39 cellular contexts compared by ENCODE assay signal in the genomic region with DNA sequence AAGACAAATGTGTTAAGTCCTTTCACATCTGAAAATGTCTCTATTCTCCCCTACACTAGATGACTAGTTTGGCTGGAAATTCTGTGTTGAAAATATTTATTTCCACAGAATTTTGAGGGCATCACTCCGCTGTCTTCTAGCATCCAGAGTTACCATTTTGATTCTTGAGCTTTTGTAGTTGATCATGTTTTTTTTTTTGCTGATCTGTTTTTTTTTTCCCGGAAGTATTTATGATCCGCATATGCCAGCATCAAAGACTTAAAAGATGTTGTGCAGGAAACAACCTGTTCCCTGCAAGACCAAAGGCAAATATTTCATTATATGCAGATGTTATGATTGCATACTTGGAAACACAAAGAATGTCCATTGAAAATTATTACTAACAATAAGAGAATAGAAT. TPM values are rescaled to one million over a fixed set of nuclear protein-coding genes. Genes with fewer than 3 reads are reported as not detected.
"Had no signal": no experiment of that assay in that cellular context is flagged by ENCODE, and none has a peak within 500 bp of the region (broad histone marks: within the 10 kb centered on the region; RNA-seq: fewer than 3 reads in every experiment).

No MANE protein-coding gene starts in this region.

- H3K36me3 ChIP-seq: adrenal gland, ascending aorta, brain microvascular endothelial cell, breast epithelium, cardiac muscle cell had no signal

- FAIRE-seq: astrocyte, bronchial epithelial cell had no signal

- DNase-seq: activated effector memory CD4-positive, alpha-beta T cell treated with anti-CD3 and anti-CD28 coated beads, Interleukin-2, amount 50 U/mL, for 16 hours; activated effector memory CD4-positive, alpha-beta T cell treated with Interleukin-2 at 50 U/mL for 16 hours; activated gamma-delta T cell; activated gamma-delta T cell treated with Interleukin-2 at 50 U/mL for 16 hours; activated naive CD4-positive, alpha-beta T cell; activated naive CD4-positive, alpha-beta T cell treated with anti-CD3 and anti-CD28 coated beads for 36 hours; activated naive CD4-positive, alpha-beta T cell treated with anti-CD3 and anti-CD28 coated beads, Interleukin-2, amount 10 ng/mL, durations not matched to agents 7 days and 5 days; activated naive CD4-positive, alpha-beta T cell treated with anti-CD3 and anti-CD28 coated beads, Interleukin-2, amount 50 U/mL, for 16 hours; activated naive CD4-positive, alpha-beta T cell treated with Interleukin-2 at 50 U/mL for 16 hours; activated naive CD8-positive, alpha-beta T cell treated with anti-CD3 and anti-CD28 coated beads for 36 hours; activated naive CD8-positive, alpha-beta T cell treated with anti-CD3 and anti-CD28 coated beads, Interleukin-2, amount 10 ng/mL, durations not matched to agents 7 days and 5 days; activated naive CD8-positive, alpha-beta T cell treated with anti-CD3 and anti-CD28 coated beads, Interleukin-2, amount 50 U/mL, for 24 hours; activated T-cell treated with anti-CD3 and anti-CD28 coated beads, Interleukin-2, amount 50 U/mL, for 24 hours; activated T-cell treated with anti-CD3 and anti-CD28 coated beads, Interleukin-2, amount 50 U/mL, for 4 hours; activated T-cell treated with anti-CD3 and anti-CD28 coated beads, Interleukin-2, amount 50 U/mL, for 48 hours; activated T-cell treated with anti-CD3 and anti-CD28 coated beads, Interleukin-2, amount 50 U/mL, for 72 hours; adrenal gland; amniotic stem cell; amygdala; anterior cingulate cortex; aorta; body of pancreas; brain microvascular endothelial cell; caudate nucleus; central memory CD4-positive, alpha-beta T cell; cerebellar nuclear complex had no signal

- H3K27ac ChIP-seq: adrenal gland, ascending aorta, body of pancreas, brain microvascular endothelial cell, breast epithelium, cardiac muscle cell had no signal

- H3K9me3 ChIP-seq: adrenal gland had no signal

- H3K4me3 ChIP-seq: adrenal gland, ascending aorta, body of pancreas, breast epithelium, cardiac muscle cell had no signal

- H3K27me3 ChIP-seq: adrenal gland, ascending aorta, body of pancreas, brain microvascular endothelial cell, breast epithelium, cardiac muscle cell had no signal

- ATAC-seq: activated naive CD4-positive, alpha-beta T cell treated with anti-CD3 and anti-CD28 coated beads, Interleukin-2, amount 50 U/mL, for 72 hours; activated naive CD8-positive, alpha-beta T cell treated with anti-CD3 and anti-CD28 coated beads, Interleukin-2, amount 50 U/mL, for 24 hours; activated T-cell treated with anti-CD3 and anti-CD28 coated beads, Interleukin-2, amount 50 U/mL, for 4 hours; activated T-cell treated with anti-CD3 and anti-CD28 coated beads, Interleukin-2, amount 50 U/mL, for 72 hours; activated T-helper 17 cell treated with anti-CD3 and anti-CD28 coated beads, Interleukin-2, amount 50 U/mL, for 72 hours; body of pancreas had no signal

- H3K4me1 ChIP-seq: adrenal gland, ascending aorta, breast epithelium had no signal

RNA-seq across cellular contexts. Expression of a gene that starts 16.7 kb away (rescaled TPM):
- total RNA-seq: activated naive CD4-positive, alpha-beta T cell treated with anti-CD3 and anti-CD28 coated beads for 36 hours; activated naive CD4-positive, alpha-beta T cell treated with anti-CD3 and anti-CD28 coated beads, Interleukin-2, amount 50 U/mL, for 72 hours; activated naive CD8-positive, alpha-beta T cell treated with anti-CD3 and anti-CD28 coated beads for 36 hours; activated naive CD8-positive, alpha-beta T cell treated with anti-CD3 and anti-CD28 coated beads, Interleukin-2, amount 10 ng/mL, durations not matched to agents 7 days and 5 days; activated T-cell treated with anti-CD3 and anti-CD28 coated beads, Interleukin-2, amount 50 U/mL, for 4 hours; activated T-cell treated with anti-CD3 and anti-CD28 coated beads, Interleukin-2, amount 50 U/mL, for 72 hours; activated T-helper 1 cell treated with anti-CD3 and anti-CD28 coated beads, Interleukin-12 subunit alpha, Interleukin-12 subunit beta, Interleukin-2, Interleukin-4 antibody, amounts not matched to agents 30 ng/mL and 10 ng/mL and 1 ng/mL, durations not matched to agents 14 hours and 24 hours and 36 hours; activated T-helper 17 cell treated with anti-CD3 and anti-CD28 coated beads, Interleukin-2, amount 50 U/mL, for 72 hours; activated T-helper 2 cell treated with anti-CD3 and anti-CD28 coated beads, Interferon-gamma antibody, Interleukin-2, Interleukin-4, amounts not matched to agents 10 μg/mL and 5 μg/mL and 100 μg/mL, durations not matched to agents 14 hours and 24 hours and 36 hours; adrenal gland; aorta; ascending aorta; astrocyte; body of pancreas; breast epithelium; bronchial epithelial cell; cardiac muscle cell; cardiac septum; cerebellum; chondrocyte had no signal
- polyA plus RNA-seq: adipose tissue, adrenal gland, aorta, cardiac muscle cell had no signal

RNA-seq across cellular contexts. Expression of a gene that starts 57.5 kb away (rescaled TPM):
- total RNA-seq: activated naive CD4-positive, alpha-beta T cell treated with anti-CD3 and anti-CD28 coated beads for 36 hours; activated naive CD4-positive, alpha-beta T cell treated with anti-CD3 and anti-CD28 coated beads, Interleukin-2, amount 50 U/mL, for 72 hours; activated naive CD8-positive, alpha-beta T cell treated with anti-CD3 and anti-CD28 coated beads for 36 hours; activated naive CD8-positive, alpha-beta T cell treated with anti-CD3 and anti-CD28 coated beads, Interleukin-2, amount 10 ng/mL, durations not matched to agents 7 days and 5 days; activated T-cell treated with anti-CD3 and anti-CD28 coated beads, Interleukin-2, amount 50 U/mL, for 4 hours; activated T-cell treated with anti-CD3 and anti-CD28 coated beads, Interleukin-2, amount 50 U/mL, for 72 hours; activated T-helper 1 cell treated with anti-CD3 and anti-CD28 coated beads, Interleukin-12 subunit alpha, Interleukin-12 subunit beta, Interleukin-2, Interleukin-4 antibody, amounts not matched to agents 30 ng/mL and 10 ng/mL and 1 ng/mL, durations not matched to agents 14 hours and 24 hours and 36 hours; activated T-helper 17 cell treated with anti-CD3 and anti-CD28 coated beads, Interleukin-2, amount 50 U/mL, for 72 hours; activated T-helper 2 cell treated with anti-CD3 and anti-CD28 coated beads, Interferon-gamma antibody, Interleukin-2, Interleukin-4, amounts not matched to agents 10 μg/mL and 5 μg/mL and 100 μg/mL, durations not matched to agents 14 hours and 24 hours and 36 hours; adrenal gland; aorta; ascending aorta; astrocyte; body of pancreas; breast epithelium; bronchial epithelial cell; cardiac muscle cell; cardiac septum; cerebellum; chondrocyte had no signal
- polyA plus RNA-seq: adipose tissue, adrenal gland, aorta, cardiac muscle cell had no signal
